ENCODE assay signal across 8 cellular contexts in the genomic region with DNA sequence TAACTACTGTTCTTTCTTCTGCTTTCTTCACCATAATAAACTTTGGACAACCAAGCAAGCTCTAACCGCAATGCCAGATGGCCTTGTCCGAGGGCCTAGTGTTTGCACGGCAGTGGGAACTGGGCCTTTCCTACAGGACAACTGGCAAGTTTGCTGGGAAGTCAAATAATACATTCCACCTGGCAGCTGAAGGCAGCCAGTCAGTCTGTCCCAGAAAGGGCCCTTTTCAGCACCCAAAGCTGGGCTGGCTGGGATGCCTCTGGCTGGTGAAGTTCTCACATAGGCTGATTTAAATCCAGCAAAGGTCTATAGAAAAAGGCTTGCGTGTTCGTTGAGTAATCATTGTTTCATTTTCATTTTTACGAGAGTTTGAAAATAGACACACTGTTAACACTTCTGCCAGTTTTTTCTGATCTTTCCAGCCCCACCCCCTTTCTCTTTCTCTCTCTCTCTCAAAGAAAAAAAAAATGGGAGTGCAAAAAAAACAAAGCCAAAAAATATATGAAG.
DNase-seq lines count a peak whose midpoint lies in the region; ATAC-seq and TF ChIP-seq lines count a peak whose summit lies in the region.

No MANE protein-coding gene starts in this region.

- no peak overlapping the region for H2BK15ac ChIP-seq in mesenchymal stem cell (ENCODE audit: low read depth, poor library complexity, severe bottlenecking)

- ATAC-seq in GM21360 (IDR thresholded peaks at IDR 0.05; ENCODE audit: unreplicated experiment) (peak; percentile 73), upper lobe of left lung (ENCODE audit: low FRiP score in 2 of 2) (peak in 1 of 2 donors; percentile 58)

- no peak for TF ChIP-seq EP300 in upper lobe of left lung (IDR thresholded peaks at IDR 0.05)

- H3K4ac ChIP-seq in mesenchymal stem cell (ENCODE audit: low read depth in 1 of 2, low read length in 2 of 2) = no peak overlapping the region

- no peak overlapping the region for H2AK5ac ChIP-seq in mesenchymal stem cell (ENCODE audit: low read length, severe bottlenecking)

- H4K20me1 ChIP-seq in KMS-11 (ENCODE audit: insufficient read depth) = no peaks in the 10 kb centered on the region

- peak overlapping the region in 1 of 2 experiments; percentile 5 for H3K18ac ChIP-seq in mesenchymal stem cell (ENCODE audit: low read depth in 1 of 2, low read length in 2 of 2)

- H2BK12ac ChIP-seq in mesenchymal stem cell (ENCODE audit: low read length in 2 of 2) = no peak overlapping the region

- H3K27ac ChIP-seq in KMS-11 (peak overlapping the region; percentile 77), adrenal gland (peak overlapping the region in 4 of 5 donors; percentile 36 to 85 (median 56)), mesenchymal stem cell (ENCODE audit: low read length, poor library complexity, severe bottlenecking) (no peak overlapping the region), upper lobe of left lung (peak overlapping the region; percentile 70 to 83 (median 78))

- no peak overlapping the region for H4K8ac ChIP-seq in mesenchymal stem cell (ENCODE audit: low read length)

- H2BK5ac ChIP-seq in mesenchymal stem cell (ENCODE audit: low read depth, low read length, poor library complexity, severe bottlenecking) = no peak overlapping the region

- intact Hi-C loops in adrenal gland (cut with DNase I) = no loop called here

- H3K4me2 ChIP-seq in KMS-11 (peak overlapping the region; percentile 88), mesenchymal stem cell (ENCODE audit: low read length, poor library complexity, severe bottlenecking) (no peak overlapping the region)

- H3K36me3 ChIP-seq in KMS-11 (ENCODE audit: insufficient read depth) = no peaks in the 10 kb centered on the region
- H3K36me3 ChIP-seq in adrenal gland (replicated peaks in 1 of 2) = no peaks in the 10 kb centered on the region
- H3K36me3 ChIP-seq in mesenchymal stem cell (ENCODE audit: control insufficient read depth in 1 of 2, insufficient read depth in 2 of 2, low read depth in 1 of 2, low read length in 2 of 2) = peaks cover 11 to 19% of the 10 kb centered on the region in 2 experiments
- H3K36me3 ChIP-seq in upper lobe of left lung = peaks cover 0 to 32% (median 7%) of the 10 kb centered on the region in 4 donors

- H3K27me3 ChIP-seq in KMS-11 (ENCODE audit: insufficient read depth, low read depth) (no peaks in the 10 kb centered on the region), adrenal gland (no peaks in the 10 kb centered on the region), mesenchymal stem cell (ENCODE audit: control insufficient read depth in 1 of 2, insufficient read depth in 1 of 2, low read length in 2 of 2) (no peaks in the 10 kb centered on the region), upper lobe of left lung (peaks cover 0 to 3% (median 0%) of the 10 kb centered on the region in 4 donors)

- no peaks in the 10 kb centered on the region for H3K79me1 ChIP-seq in mesenchymal stem cell (replicated peaks; ENCODE audit: low read length, poor library complexity, severe bottlenecking)

- peak overlapping the region; percentile 84 for H2AFZ ChIP-seq in KMS-11 (ENCODE audit: low read depth)
- peak overlapping the region; percentile 10 for H2AFZ ChIP-seq in mesenchymal stem cell (ENCODE audit: low read depth, low read length)

- no peak overlapping the region for H2BK120ac ChIP-seq in mesenchymal stem cell (ENCODE audit: low read depth, low read length)

- H3K9me3 ChIP-seq in adrenal gland (replicated peaks in 1 of 3) = no peaks in the 10 kb centered on the region
- no peaks in the 10 kb centered on the region for H3K9me3 ChIP-seq in mesenchymal stem cell (ENCODE audit: control insufficient read depth, low read length)
- no peaks in the 10 kb centered on the region for H3K9me3 ChIP-seq in upper lobe of left lung

- no peak for TF ChIP-seq CTCF in KMS-11 (conservative IDR thresholded peaks at IDR 0.05; ENCODE audit: low read depth, low read length)
- TF ChIP-seq CTCF in adrenal gland (IDR thresholded peaks at IDR 0.05) = no peak
- TF ChIP-seq CTCF in upper lobe of left lung (IDR thresholded peaks at IDR 0.05) = no peak

- H3K23ac ChIP-seq in mesenchymal stem cell (ENCODE audit: low read length in 2 of 2) = no peak overlapping the region

- H3K4me3 ChIP-seq in KMS-11 (IDR thresholded peaks at IDR 0.05; ENCODE audit: insufficient read depth, low read depth, low read length) = peak overlapping the region; percentile 85
- no peak overlapping the region for H3K4me3 ChIP-seq in adrenal gland
- peak overlapping the region in 1 of 2 experiments; percentile 63 for H3K4me3 ChIP-seq in mesenchymal stem cell (ENCODE audit: insufficient read depth in 1 of 2, low read depth in 1 of 2, low read length in 2 of 2)
- peak overlapping the region in 1 of 4 donors; percentile 23 for H3K4me3 ChIP-seq in upper lobe of left lung

- no peak for TF ChIP-seq POLR2A in adrenal gland (IDR thresholded peaks at IDR 0.05)
- TF ChIP-seq POLR2A in upper lobe of left lung (IDR thresholded peaks at IDR 0.05) = no peak

- no peak overlapping the region for H4K91ac ChIP-seq in mesenchymal stem cell (ENCODE audit: low read length)

- no peaks in the 10 kb centered on the region for H3K79me2 ChIP-seq in KMS-11 (ENCODE audit: insufficient read depth, low read depth)

- peak; percentile 31 for DNase-seq in COLO829 (ENCODE audit: low spot score)
- peak in 1 of 7 donors; percentile 57 for DNase-seq in adrenal gland
- DNase-seq in mesenchymal stem cell = peak; percentile 46
- DNase-seq in upper lobe of left lung = peak in 1 of 2 donors; percentile 37
- DNase-seq in NCI-H146 treated with DMSO at 0.1 percent for 48 hours (lab: John Stamatoyannopoulos, UW; ENCODE audit: unreplicated experiment) = no peak
- no peak for DNase-seq in NCI-H2196 treated with DMSO at 0.1 percent for 48 hours (lab: John Stamatoyannopoulos, UW; ENCODE audit: unreplicated experiment)

- 46 to 62% (median 54%) methylated on average over 5 to 6 of the region's 6 CpGs for WGBS in adrenal gland, 4 donors
- 98% methylated on average over 4 of the region's 6 CpGs for WGBS in mesenchymal stem cell
- 17 to 21% methylated on average over 6 of the region's 6 CpGs for WGBS in upper lobe of left lung, 2 donors

- H3K9ac ChIP-seq in KMS-11 (peak overlapping the region; percentile 51; the same call in 1 of the 2 replicates), mesenchymal stem cell (ENCODE audit: low read length) (peak overlapping the region; percentile 86)

- H3K4me1 ChIP-seq in KMS-11 (ENCODE audit: low read depth, poor library complexity, severe bottlenecking) = peaks cover 22% of the 10 kb centered on the region
- H3K4me1 ChIP-seq in adrenal gland (replicated peaks in 1 of 2) = peaks cover 0 to 14% of the 10 kb centered on the region in 2 donors
- peaks cover 2% of the 10 kb centered on the region for H3K4me1 ChIP-seq in mesenchymal stem cell (ENCODE audit: control insufficient read depth, insufficient read depth, low read depth, low read length)
- peaks cover 21 to 33% (median 31%) of the 10 kb centered on the region in 4 donors for H3K4me1 ChIP-seq in upper lobe of left lung

- H3K14ac ChIP-seq in mesenchymal stem cell (ENCODE audit: low read length in 2 of 2) = no peak overlapping the region

Comparison
In these comparisons a context has a peak if more than half of its experiments do, and no peak if none do; other contexts are left out.
1. DNase-seq: peak in COLO829 (single experiment) and mesenchymal stem cell (single experiment); none in NCI-H146 treated with DMSO at 0.1 percent for 48 hours (single experiment) and NCI-H2196 treated with DMSO at 0.1 percent for 48 hours (single experiment).